Comparison of ENCODE assay signal across 9 cellular contexts in the genomic region with DNA sequence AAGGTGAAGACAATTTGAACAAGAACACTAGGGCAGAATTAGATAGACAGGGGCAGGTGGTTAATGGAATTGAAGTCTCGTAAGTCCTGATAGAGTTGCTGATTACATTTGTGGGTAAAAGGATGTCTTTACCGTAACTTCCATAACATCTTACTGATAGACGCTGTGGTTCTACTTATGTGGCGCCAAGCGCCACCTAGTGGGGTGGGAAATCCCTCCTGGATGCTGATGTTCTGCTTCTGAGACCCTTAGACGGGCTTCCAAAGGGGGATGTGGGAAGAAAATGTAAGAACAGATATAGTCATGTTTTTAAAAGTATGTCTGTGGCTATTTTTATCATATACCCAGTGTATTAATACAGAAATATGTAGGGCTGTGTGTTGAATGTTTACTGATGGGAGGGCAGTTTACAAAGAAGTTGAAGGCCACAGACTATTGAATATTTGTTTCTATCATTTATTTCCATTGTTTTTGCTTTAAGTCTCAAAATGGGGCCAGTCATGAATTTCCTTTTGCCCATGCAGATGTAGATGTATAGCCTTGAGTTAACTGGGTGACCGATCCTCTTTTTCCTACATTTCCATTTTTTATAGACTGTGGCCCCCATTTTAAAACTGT. TPM values are rescaled to one million over a fixed set of nuclear protein-coding genes. Genes with fewer than 3 reads are reported as not detected.
A peak's percentile ranks its signal among the peaks of the same experiment; 100 is the strongest.
DNase-seq lines count a peak whose midpoint lies in the region; ATAC-seq, FAIRE-seq and TF ChIP-seq lines count a peak whose summit lies in the region.
"Had no signal": no experiment of that assay in that cellular context is flagged by ENCODE, and none has a peak within 500 bp of the region (broad histone marks: within the 10 kb centered on the region; RNA-seq: fewer than 3 reads in every experiment).

No MANE protein-coding gene starts in this region.

- intact Hi-C loops in mucosa of descending colon (cut with DNase I, micrococcal nuclease) (loop anchor here in 1 of 2 donors (10.0 kb wide), 1 partner anchor 79 kb away; no protein-coding TSS in a partner anchor), upper lobe of right lung (cut with DNase I) (loop anchor here (10.0 kb wide), 1 partner anchor 79 kb away; no protein-coding TSS in a partner anchor)

- no peak overlapping the region for H3K9ac ChIP-seq in neuronal stem cell (ENCODE audit: low read depth, low read length, poor library complexity)

- no peak overlapping the region for H4K91ac ChIP-seq in neuronal stem cell (ENCODE audit: low read depth, low read length, poor library complexity)

- no peak overlapping the region for H3K4me2 ChIP-seq in neuronal stem cell (ENCODE audit: insufficient read depth, low read length, poor library complexity, severe bottlenecking)

- no peak overlapping the region for H2BK12ac ChIP-seq in neuronal stem cell (ENCODE audit: low read length)

- no CpG with 5 or more reads among the region's 7 CpGs for WGBS in neuronal stem cell (ENCODE audit: extremely low coverage in 2 of 2, insufficient read length in 2 of 2, insufficient replicate concordance in 1 of 2), 2 donors

- no peaks in the 10 kb centered on the region for H3K9me3 ChIP-seq in CD8-positive, alpha-beta memory T cell (ENCODE audit: low read length)
- H3K9me3 ChIP-seq in WERI-Rb-1 (ENCODE audit: severe bottlenecking), result peaks cover 3% of the 10 kb centered on the region
- no peaks in the 10 kb centered on the region for H3K9me3 ChIP-seq in mucosa of descending colon
- no peaks in the 10 kb centered on the region for H3K9me3 ChIP-seq in upper lobe of right lung
- H3K9me3 ChIP-seq in neuronal stem cell (replicated peaks in 1 of 2; ENCODE audit: control insufficient read depth in 2 of 2, insufficient read depth in 1 of 2, low read depth in 1 of 2, low read length in 2 of 2), result no peaks in the 10 kb centered on the region

- H2BK5ac ChIP-seq in neuronal stem cell (ENCODE audit: low read length), result no peak overlapping the region

- H3K4me1 Mint-ChIP-seq in CD8-positive, alpha-beta memory T cell, result peaks cover 9 to 29% (median 26%) of the 10 kb centered on the region in 3 donors
- H3K4me1 Mint-ChIP-seq: mesothelial cell of epicardium had no signal

- TF ChIP-seq CTCF in WERI-Rb-1 (IDR thresholded peaks at IDR 0.05; ENCODE audit: low read depth, low read length), result peak; percentile 73
- no peak for TF ChIP-seq CTCF in mucosa of descending colon (IDR thresholded peaks at IDR 0.05)
- TF ChIP-seq CTCF in upper lobe of right lung (IDR thresholded peaks at IDR 0.05), result peak; percentile 64

- H3K36me3 Mint-ChIP-seq in CD8-positive, alpha-beta memory T cell, result no peaks in the 10 kb centered on the region
- H3K36me3 Mint-ChIP-seq: mesothelial cell of epicardium had no signal

- H3K9me3 Mint-ChIP-seq in CD8-positive, alpha-beta memory T cell, result peaks cover 0 to 3% (median 0%) of the 10 kb centered on the region in 5 donors

- POLR2A ChIA-PET in CD8-positive, alpha-beta memory T cell (lab: Charles Lee), result no interaction called here

- DNase-seq in CD8-positive, alpha-beta memory T cell, result peak; percentile 8 to 51 (median 13)
- DNase-seq in HTR-8/SVneo (ENCODE audit: insufficient read length, low spot score), result peak; percentile 59
- peak; percentile 29 for DNase-seq in WERI-Rb-1
- peak in 2 of 3 donors; percentile 53 to 73 for DNase-seq in mucosa of descending colon
- DNase-seq in upper lobe of right lung, result no peak
- no peak for DNase-seq in neuronal stem cell (ENCODE audit: low spot score)

- H4K8ac ChIP-seq in neuronal stem cell (ENCODE audit: low read depth, low read length), result no peak overlapping the region

- no peaks in the 10 kb centered on the region for H3K79me1 ChIP-seq in neuronal stem cell (ENCODE audit: low read depth, low read length)

- H2BK120ac ChIP-seq in neuronal stem cell (ENCODE audit: low read depth, low read length), result no peak overlapping the region

- no peaks in the 10 kb centered on the region for H3K4me1 ChIP-seq in CD8-positive, alpha-beta memory T cell (ENCODE audit: insufficient read depth, low read length)
- H3K4me1 ChIP-seq in mucosa of descending colon (ENCODE audit: low read depth) (no peaks in the 10 kb centered on the region), upper lobe of right lung (no peaks in the 10 kb centered on the region), neuronal stem cell (ENCODE audit: control insufficient read depth in 2 of 2, insufficient read depth in 1 of 2, low read depth in 1 of 2, low read length in 2 of 2) (no peaks in the 10 kb centered on the region)

- no peak overlapping the region for H3K23ac ChIP-seq in neuronal stem cell (ENCODE audit: low read depth, low read length, poor library complexity)

- H3K18ac ChIP-seq in neuronal stem cell (ENCODE audit: low read length), result no peak overlapping the region

- no peak overlapping the region for H3K4me3 ChIP-seq in CD8-positive, alpha-beta memory T cell (ENCODE audit: low read length)
- H3K4me3 ChIP-seq in WERI-Rb-1 (ENCODE audit: low read depth, low read length), result no peak overlapping the region
- H3K4me3 ChIP-seq in mucosa of descending colon, result no peak overlapping the region
- H3K4me3 ChIP-seq in upper lobe of right lung, result no peak overlapping the region
- no peak overlapping the region for H3K4me3 ChIP-seq in neuronal stem cell (ENCODE audit: low read length in 2 of 2)

- H3K27me3 Mint-ChIP-seq in CD8-positive, alpha-beta memory T cell, result peaks cover 0 to 26% of the 10 kb centered on the region in 2 donors

- FAIRE-seq in HTR-8/SVneo (lab: Jason Lieb, UNC), result peak; percentile 64
- peak; percentile 36 for FAIRE-seq in colon (lab: Jason Lieb, UNC)

- H3K36me3 ChIP-seq in CD8-positive, alpha-beta memory T cell (ENCODE audit: insufficient read depth, low read length), result no peaks in the 10 kb centered on the region
- H3K36me3 ChIP-seq in WERI-Rb-1 (no peaks in the 10 kb centered on the region), mucosa of descending colon (ENCODE audit: low read depth) (no peaks in the 10 kb centered on the region), upper lobe of right lung (no peaks in the 10 kb centered on the region), neuronal stem cell (replicated peaks in 1 of 2; ENCODE audit: control insufficient read depth in 2 of 2, insufficient read depth in 2 of 2, low read length in 2 of 2) (no peaks in the 10 kb centered on the region)

- H3K27ac Mint-ChIP-seq in CD8-positive, alpha-beta memory T cell, result no peak overlapping the region
- H3K27ac Mint-ChIP-seq: mesothelial cell of epicardium had no signal

- H3K27me3 ChIP-seq in CD8-positive, alpha-beta memory T cell (ENCODE audit: insufficient read depth, low read length, poor library complexity, severe bottlenecking), result no peaks in the 10 kb centered on the region
- H3K27me3 ChIP-seq in WERI-Rb-1 (ENCODE audit: insufficient read depth, low read depth, severe bottlenecking) (peaks cover 81% of the 10 kb centered on the region), upper lobe of right lung (no peaks in the 10 kb centered on the region), neuronal stem cell (ENCODE audit: control insufficient read depth in 3 of 3, insufficient read depth in 3 of 3, low read depth in 1 of 3, low read length in 3 of 3) (peaks cover 0 to 9% (median 0%) of the 10 kb centered on the region in 3 experiments)

- ATAC-seq in mucosa of descending colon (peak; percentile 57), upper lobe of right lung (peak; percentile 66), GM18868 (IDR thresholded peaks at IDR 0.05; ENCODE audit: unreplicated experiment) (no peak)

- H2AFZ ChIP-seq in neuronal stem cell (ENCODE audit: low read length), result no peak overlapping the region

- H3K4me3 Mint-ChIP-seq in CD8-positive, alpha-beta memory T cell, result no peak overlapping the region
- H3K4me3 Mint-ChIP-seq: mesothelial cell of epicardium had no signal

- H2AK5ac ChIP-seq in neuronal stem cell (ENCODE audit: low read depth, low read length), result no peak overlapping the region

- H3K27ac ChIP-seq in CD8-positive, alpha-beta memory T cell (ENCODE audit: low read depth, low read length), result no peak overlapping the region
- H3K27ac ChIP-seq in WERI-Rb-1 (no peak overlapping the region), upper lobe of right lung (no peak overlapping the region), neuronal stem cell (replicated peaks; ENCODE audit: low read length) (no peak overlapping the region)

- H3K14ac ChIP-seq in neuronal stem cell (ENCODE audit: low read length), result no peak overlapping the region

- H2BK15ac ChIP-seq in neuronal stem cell (ENCODE audit: low read length), result no peak overlapping the region

- CTCF ChIA-PET in CD8-positive, alpha-beta memory T cell (lab: Charles Lee), result no interaction called here

- H3K4ac ChIP-seq in neuronal stem cell (ENCODE audit: low read length), result no peak overlapping the region

RNA-seq across cellular contexts. Expression of a gene that starts 12.2 kb away (rescaled TPM):
- total RNA-seq in CD8-positive, alpha-beta memory T cell, result under 1 TPM in 1 of 2 experiments, not detected in 1; 0.07 TPM
- polyA plus RNA-seq in CD8-positive, alpha-beta memory T cell, result not detected
- total RNA-seq in mucosa of descending colon (1 to 10 TPM in 2 of 3 donors, under 1 TPM in 1; 0.29 to 2.3 (median 1.5) TPM), upper lobe of right lung (17.8 TPM)
- polyA plus RNA-seq in neuronal stem cell (2013, experiment 1 of 2), result not detected
- not detected for polyA plus RNA-seq in neuronal stem cell (2013, experiment 2 of 2)
- total RNA-seq: mesothelial cell of epicardium had no signal

RNA-seq across cellular contexts. Expression of a gene that starts 27.3 kb away (rescaled TPM):
- not detected for total RNA-seq in CD8-positive, alpha-beta memory T cell
- not detected for polyA plus RNA-seq in CD8-positive, alpha-beta memory T cell
- total RNA-seq in mucosa of descending colon (1 to 10 TPM in 1 of 3 donors, under 1 TPM in 2; 0.72 to 1.7 (median 0.81) TPM), upper lobe of right lung (3.1 TPM)
- polyA plus RNA-seq in neuronal stem cell (2013, experiment 1 of 2), result not detected
- not detected for polyA plus RNA-seq in neuronal stem cell (2013, experiment 2 of 2)

Comparison
In these comparisons a context has a peak if more than half of its experiments do, and no peak if none do; other contexts are left out.
1. DNase-seq: peak in CD8-positive, alpha-beta memory T cell (5 of 5), HTR-8/SVneo (single experiment), WERI-Rb-1 (single experiment) and mucosa of descending colon (2 of 3); none in upper lobe of right lung (single experiment) and neuronal stem cell (single experiment).